ENCODE assay signal across 1 cellular context in the genomic region with DNA sequence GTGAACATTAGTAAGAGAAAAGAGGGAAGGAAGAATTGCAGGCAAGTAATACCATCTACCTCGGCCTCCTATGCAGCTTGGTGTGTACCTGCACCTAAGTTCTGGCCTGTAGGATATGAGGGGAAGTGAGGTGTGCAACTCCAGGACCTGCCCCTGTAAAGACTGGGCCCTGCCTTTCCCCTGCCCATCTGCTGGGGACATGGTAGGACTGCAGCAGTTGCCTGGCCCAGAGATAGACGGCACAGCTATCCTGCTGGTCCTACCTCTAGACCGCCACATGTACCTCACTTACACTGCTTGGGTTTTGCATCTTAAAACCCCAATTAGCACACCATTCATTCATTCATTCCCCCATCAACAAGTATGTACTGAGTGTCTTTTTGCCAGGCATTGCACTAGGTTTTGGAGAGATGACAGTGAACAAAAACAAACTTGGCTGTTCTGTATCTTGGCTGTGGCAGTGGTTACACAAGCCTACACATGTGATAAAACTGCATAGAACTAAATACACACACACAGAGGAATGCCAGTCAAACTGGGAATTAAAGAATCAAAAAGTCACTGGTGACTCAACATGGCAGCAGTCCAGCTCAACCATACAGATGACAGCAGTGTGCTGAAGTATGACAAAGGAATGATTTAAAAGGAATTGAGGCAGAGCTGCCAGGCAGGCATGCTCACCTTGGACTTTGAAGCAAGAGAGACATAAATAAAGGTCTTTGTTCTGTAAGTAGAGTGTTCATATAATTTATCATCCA.
TF ChIP-seq lines count a peak whose summit lies in the region.

No MANE protein-coding gene starts in this region.

TF ChIP-seq in GM23338, 12 proteins besides CTCF, POLR2A, EP300 and RAD21 (continued from another document):
- TF ChIP-seq, protein P1, sequence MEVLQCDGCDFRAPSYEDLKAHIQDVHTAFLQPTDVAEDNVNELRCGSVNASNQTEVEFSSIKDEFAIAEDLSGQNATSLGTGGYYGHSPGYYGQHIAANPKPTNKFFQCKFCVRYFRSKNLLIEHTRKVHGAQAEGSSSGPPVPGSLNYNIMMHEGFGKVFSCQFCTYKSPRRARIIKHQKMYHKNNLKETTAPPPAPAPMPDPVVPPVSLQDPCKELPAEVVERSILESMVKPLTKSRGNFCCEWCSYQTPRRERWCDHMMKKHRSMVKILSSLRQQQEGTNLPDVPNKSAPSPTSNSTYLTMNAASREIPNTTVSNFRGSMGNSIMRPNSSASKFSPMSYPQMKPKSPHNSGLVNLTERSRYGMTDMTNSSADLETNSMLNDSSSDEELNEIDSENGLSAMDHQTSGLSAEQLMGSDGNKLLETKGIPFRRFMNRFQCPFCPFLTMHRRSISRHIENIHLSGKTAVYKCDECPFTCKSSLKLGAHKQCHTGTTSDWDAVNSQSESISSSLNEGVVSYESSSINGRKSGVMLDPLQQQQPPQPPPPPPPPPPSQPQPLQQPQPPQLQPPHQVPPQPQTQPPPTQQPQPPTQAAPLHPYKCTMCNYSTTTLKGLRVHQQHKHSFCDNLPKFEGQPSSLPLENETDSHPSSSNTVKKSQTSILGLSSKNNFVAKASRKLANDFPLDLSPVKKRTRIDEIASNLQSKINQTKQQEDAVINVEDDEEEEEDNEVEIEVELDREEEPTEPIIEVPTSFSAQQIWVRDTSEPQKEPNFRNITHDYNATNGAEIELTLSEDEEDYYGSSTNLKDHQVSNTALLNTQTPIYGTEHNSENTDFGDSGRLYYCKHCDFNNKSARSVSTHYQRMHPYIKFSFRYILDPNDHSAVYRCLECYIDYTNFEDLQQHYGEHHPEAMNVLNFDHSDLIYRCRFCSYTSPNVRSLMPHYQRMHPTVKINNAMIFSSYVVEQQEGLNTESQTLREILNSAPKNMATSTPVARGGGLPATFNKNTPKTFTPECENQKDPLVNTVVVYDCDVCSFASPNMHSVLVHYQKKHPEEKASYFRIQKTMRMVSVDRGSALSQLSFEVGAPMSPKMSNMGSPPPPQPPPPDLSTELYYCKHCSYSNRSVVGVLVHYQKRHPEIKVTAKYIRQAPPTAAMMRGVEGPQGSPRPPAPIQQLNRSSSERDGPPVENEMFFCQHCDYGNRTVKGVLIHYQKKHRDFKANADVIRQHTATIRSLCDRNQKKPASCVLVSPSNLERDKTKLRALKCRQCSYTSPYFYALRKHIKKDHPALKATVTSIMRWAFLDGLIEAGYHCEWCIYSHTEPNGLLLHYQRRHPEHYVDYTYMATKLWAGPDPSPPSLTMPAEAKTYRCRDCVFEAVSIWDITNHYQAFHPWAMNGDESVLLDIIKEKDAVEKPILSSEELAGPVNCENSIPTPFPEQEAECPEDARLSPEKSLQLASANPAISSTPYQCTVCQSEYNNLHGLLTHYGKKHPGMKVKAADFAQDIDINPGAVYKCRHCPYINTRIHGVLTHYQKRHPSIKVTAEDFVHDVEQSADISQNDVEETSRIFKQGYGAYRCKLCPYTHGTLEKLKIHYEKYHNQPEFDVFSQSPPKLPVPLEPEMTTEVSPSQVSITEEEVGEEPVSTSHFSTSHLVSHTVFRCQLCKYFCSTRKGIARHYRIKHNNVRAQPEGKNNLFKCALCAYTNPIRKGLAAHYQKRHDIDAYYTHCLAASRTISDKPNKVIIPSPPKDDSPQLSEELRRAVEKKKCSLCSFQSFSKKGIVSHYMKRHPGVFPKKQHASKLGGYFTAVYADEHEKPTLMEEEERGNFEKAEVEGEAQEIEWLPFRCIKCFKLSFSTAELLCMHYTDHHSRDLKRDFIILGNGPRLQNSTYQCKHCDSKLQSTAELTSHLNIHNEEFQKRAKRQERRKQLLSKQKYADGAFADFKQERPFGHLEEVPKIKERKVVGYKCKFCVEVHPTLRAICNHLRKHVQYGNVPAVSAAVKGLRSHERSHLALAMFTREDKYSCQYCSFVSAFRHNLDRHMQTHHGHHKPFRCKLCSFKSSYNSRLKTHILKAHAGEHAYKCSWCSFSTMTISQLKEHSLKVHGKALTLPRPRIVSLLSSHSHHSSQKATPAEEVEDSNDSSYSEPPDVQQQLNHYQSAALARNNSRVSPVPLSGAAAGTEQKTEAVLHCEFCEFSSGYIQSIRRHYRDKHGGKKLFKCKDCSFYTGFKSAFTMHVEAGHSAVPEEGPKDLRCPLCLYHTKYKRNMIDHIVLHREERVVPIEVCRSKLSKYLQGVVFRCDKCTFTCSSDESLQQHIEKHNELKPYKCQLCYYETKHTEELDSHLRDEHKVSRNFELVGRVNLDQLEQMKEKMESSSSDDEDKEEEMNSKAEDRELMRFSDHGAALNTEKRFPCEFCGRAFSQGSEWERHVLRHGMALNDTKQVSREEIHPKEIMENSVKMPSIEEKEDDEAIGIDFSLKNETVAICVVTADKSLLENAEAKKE (CRISPR knock-in tag; IDR thresholded peaks at IDR 0.05) = no peak
- TF ChIP-seq POLR2AphosphoS5 (IDR thresholded peaks at IDR 0.05; ENCODE audit: low read depth) (no peak), EZH2 (IDR thresholded peaks at IDR 0.05; ENCODE audit: low read depth, unreplicated experiment) (no peak), ZNF331 (CRISPR knock-in tag; IDR thresholded peaks at IDR 0.05; ENCODE audit: low read depth) (no peak), STAT1 (IDR thresholded peaks at IDR 0.05; ENCODE audit: unreplicated experiment) (no peak), NANOG (IDR thresholded peaks at IDR 0.05; ENCODE audit: borderline replicate concordance) (no peak), ZNF114 (CRISPR knock-in tag; IDR thresholded peaks at IDR 0.05) (no peak), CREB1 (CRISPR knock-in tag; IDR thresholded peaks at IDR 0.05; ENCODE audit: low read depth) (no peak), JUNB (IDR thresholded peaks at IDR 0.05; ENCODE audit: unreplicated experiment) (no peak)
- TF ChIP-seq, protein P2, sequence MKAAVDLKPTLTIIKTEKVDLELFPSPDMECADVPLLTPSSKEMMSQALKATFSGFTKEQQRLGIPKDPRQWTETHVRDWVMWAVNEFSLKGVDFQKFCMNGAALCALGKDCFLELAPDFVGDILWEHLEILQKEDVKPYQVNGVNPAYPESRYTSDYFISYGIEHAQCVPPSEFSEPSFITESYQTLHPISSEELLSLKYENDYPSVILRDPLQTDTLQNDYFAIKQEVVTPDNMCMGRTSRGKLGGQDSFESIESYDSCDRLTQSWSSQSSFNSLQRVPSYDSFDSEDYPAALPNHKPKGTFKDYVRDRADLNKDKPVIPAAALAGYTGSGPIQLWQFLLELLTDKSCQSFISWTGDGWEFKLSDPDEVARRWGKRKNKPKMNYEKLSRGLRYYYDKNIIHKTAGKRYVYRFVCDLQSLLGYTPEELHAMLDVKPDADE (IDR thresholded peaks at IDR 0.05) = no peak
- TF ChIP-seq, protein P3, sequence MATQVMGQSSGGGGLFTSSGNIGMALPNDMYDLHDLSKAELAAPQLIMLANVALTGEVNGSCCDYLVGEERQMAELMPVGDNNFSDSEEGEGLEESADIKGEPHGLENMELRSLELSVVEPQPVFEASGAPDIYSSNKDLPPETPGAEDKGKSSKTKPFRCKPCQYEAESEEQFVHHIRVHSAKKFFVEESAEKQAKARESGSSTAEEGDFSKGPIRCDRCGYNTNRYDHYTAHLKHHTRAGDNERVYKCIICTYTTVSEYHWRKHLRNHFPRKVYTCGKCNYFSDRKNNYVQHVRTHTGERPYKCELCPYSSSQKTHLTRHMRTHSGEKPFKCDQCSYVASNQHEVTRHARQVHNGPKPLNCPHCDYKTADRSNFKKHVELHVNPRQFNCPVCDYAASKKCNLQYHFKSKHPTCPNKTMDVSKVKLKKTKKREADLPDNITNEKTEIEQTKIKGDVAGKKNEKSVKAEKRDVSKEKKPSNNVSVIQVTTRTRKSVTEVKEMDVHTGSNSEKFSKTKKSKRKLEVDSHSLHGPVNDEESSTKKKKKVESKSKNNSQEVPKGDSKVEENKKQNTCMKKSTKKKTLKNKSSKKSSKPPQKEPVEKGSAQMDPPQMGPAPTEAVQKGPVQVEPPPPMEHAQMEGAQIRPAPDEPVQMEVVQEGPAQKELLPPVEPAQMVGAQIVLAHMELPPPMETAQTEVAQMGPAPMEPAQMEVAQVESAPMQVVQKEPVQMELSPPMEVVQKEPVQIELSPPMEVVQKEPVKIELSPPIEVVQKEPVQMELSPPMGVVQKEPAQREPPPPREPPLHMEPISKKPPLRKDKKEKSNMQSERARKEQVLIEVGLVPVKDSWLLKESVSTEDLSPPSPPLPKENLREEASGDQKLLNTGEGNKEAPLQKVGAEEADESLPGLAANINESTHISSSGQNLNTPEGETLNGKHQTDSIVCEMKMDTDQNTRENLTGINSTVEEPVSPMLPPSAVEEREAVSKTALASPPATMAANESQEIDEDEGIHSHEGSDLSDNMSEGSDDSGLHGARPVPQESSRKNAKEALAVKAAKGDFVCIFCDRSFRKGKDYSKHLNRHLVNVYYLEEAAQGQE (IDR thresholded peaks at IDR 0.05; ENCODE audit: unreplicated experiment) = no peak
